8 cellular contexts compared by ENCODE assay signal in the genomic region with DNA sequence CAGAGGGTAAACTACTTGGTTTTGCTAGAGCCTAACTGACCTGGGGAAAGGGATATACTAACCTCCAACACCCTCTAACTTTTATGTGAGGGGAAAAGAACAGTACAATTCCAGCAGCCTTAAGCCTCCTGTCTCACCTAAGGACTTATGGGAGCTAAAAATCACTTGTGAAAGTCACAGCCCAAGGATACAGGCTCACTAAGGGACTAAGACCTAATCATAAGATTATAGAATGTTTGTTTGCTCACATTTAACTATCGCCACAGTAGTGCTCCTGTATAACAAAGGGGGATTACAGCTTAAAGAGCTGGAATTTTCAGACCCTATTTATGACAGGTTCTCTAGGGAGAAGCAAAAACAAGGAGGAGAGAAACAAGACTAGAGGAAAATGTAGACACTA.
"Had no signal": no experiment of that assay in that cellular context is flagged by ENCODE, and none has a peak within 500 bp of the region (broad histone marks: within the 10 kb centered on the region; RNA-seq: fewer than 3 reads in every experiment).

No MANE protein-coding gene starts in this region.

- H3K4me3 ChIP-seq: GM12878 had no signal

- FAIRE-seq: G401.6, GM12878, GM12891, GM12892, GM18507, GM19239 had no signal

- DNase-seq: GDM1, GF-D8 had no signal

- ATAC-seq: GM12878 had no signal
